1 cellular context compared by ENCODE assay signal in the genomic region with DNA sequence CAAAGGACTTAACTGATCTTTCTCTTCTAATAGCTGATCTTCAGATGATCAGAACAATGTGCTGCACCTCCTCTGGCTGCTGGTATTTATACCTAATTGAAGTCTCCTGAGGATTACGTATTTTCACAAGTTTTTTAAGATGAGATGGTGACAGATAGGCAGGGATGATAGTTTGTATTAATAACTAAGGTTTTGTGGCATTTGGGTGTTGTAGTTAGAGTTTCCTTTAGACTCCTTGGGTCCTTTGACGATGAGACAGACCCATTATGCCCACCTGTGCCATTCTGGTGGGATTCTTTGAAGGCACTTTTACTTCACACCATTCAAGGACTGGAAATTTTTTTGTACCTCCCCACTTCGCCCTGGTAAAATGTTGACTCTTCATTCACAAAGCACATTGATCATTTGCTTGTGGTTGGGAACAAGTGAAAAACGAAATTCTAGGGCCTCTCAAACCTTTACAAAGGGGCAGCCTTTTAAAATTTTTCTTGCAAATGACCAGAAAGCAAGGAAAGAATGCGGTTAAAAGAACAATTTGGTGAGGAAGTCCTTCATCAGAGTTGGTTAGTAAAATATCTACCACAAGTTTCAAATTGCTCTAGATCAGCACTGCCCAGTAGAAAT.
TF ChIP-seq lines count a peak whose summit lies in the region.

A gene (minus strand): TSS at position 60 of the 624 bp plus-strand sequence. CDS start 125 bp downstream, outside the sequence.

TF ChIP-seq in GM23338, 12 proteins besides CTCF, POLR2A, EP300 and RAD21 (continued from another document):
- TF ChIP-seq, protein P1, sequence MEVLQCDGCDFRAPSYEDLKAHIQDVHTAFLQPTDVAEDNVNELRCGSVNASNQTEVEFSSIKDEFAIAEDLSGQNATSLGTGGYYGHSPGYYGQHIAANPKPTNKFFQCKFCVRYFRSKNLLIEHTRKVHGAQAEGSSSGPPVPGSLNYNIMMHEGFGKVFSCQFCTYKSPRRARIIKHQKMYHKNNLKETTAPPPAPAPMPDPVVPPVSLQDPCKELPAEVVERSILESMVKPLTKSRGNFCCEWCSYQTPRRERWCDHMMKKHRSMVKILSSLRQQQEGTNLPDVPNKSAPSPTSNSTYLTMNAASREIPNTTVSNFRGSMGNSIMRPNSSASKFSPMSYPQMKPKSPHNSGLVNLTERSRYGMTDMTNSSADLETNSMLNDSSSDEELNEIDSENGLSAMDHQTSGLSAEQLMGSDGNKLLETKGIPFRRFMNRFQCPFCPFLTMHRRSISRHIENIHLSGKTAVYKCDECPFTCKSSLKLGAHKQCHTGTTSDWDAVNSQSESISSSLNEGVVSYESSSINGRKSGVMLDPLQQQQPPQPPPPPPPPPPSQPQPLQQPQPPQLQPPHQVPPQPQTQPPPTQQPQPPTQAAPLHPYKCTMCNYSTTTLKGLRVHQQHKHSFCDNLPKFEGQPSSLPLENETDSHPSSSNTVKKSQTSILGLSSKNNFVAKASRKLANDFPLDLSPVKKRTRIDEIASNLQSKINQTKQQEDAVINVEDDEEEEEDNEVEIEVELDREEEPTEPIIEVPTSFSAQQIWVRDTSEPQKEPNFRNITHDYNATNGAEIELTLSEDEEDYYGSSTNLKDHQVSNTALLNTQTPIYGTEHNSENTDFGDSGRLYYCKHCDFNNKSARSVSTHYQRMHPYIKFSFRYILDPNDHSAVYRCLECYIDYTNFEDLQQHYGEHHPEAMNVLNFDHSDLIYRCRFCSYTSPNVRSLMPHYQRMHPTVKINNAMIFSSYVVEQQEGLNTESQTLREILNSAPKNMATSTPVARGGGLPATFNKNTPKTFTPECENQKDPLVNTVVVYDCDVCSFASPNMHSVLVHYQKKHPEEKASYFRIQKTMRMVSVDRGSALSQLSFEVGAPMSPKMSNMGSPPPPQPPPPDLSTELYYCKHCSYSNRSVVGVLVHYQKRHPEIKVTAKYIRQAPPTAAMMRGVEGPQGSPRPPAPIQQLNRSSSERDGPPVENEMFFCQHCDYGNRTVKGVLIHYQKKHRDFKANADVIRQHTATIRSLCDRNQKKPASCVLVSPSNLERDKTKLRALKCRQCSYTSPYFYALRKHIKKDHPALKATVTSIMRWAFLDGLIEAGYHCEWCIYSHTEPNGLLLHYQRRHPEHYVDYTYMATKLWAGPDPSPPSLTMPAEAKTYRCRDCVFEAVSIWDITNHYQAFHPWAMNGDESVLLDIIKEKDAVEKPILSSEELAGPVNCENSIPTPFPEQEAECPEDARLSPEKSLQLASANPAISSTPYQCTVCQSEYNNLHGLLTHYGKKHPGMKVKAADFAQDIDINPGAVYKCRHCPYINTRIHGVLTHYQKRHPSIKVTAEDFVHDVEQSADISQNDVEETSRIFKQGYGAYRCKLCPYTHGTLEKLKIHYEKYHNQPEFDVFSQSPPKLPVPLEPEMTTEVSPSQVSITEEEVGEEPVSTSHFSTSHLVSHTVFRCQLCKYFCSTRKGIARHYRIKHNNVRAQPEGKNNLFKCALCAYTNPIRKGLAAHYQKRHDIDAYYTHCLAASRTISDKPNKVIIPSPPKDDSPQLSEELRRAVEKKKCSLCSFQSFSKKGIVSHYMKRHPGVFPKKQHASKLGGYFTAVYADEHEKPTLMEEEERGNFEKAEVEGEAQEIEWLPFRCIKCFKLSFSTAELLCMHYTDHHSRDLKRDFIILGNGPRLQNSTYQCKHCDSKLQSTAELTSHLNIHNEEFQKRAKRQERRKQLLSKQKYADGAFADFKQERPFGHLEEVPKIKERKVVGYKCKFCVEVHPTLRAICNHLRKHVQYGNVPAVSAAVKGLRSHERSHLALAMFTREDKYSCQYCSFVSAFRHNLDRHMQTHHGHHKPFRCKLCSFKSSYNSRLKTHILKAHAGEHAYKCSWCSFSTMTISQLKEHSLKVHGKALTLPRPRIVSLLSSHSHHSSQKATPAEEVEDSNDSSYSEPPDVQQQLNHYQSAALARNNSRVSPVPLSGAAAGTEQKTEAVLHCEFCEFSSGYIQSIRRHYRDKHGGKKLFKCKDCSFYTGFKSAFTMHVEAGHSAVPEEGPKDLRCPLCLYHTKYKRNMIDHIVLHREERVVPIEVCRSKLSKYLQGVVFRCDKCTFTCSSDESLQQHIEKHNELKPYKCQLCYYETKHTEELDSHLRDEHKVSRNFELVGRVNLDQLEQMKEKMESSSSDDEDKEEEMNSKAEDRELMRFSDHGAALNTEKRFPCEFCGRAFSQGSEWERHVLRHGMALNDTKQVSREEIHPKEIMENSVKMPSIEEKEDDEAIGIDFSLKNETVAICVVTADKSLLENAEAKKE (CRISPR knock-in tag; IDR thresholded peaks at IDR 0.05), result no peak
- TF ChIP-seq EZH2phosphoT487 (IDR thresholded peaks at IDR 0.05; ENCODE audit: unreplicated experiment) (no peak), POLR2AphosphoS5 (IDR thresholded peaks at IDR 0.05; ENCODE audit: low read depth) (no peak), ZNF331 (CRISPR knock-in tag; IDR thresholded peaks at IDR 0.05; ENCODE audit: low read depth) (no peak)
